8 cellular contexts compared by ENCODE assay signal in genomic region chr18:3721771-3722661, GRCh38.
DNase-seq lines count a peak whose midpoint lies in the region; ATAC-seq, FAIRE-seq and TF ChIP-seq lines count a peak whose summit lies in the region.

No MANE protein-coding gene starts in this region.

- H2AFZ ChIP-seq in HepG2 (ENCODE audit: low read length) = no peak overlapping the region

- ATAC-seq in heart left ventricle (peak in 3 of 4 donors; percentile 18 to 44 (median 44)), HepG2 (no peak), upper lobe of right lung (peak; percentile 74)
- ATAC-seq in natural killer cell treated with Interleukin-12 subunit alpha and Interleukin-12 subunit beta and Interleukin-15 and Interleukin-18, amount 100 ng/mL, for 72 hours = no peak

- no peaks in the 10 kb centered on the region for H3K9me3 Mint-ChIP-seq in natural killer cell treated with Interleukin-12 subunit alpha and Interleukin-12 subunit beta and Interleukin-15 and Interleukin-18, amount 100 ng/mL, for 72 hours

- 65 to 70% (median 68%) methylated on average over 7 of the region's 7 CpGs for WGBS in heart left ventricle, 4 donors
- 12% methylated on average over 7 of the region's 7 CpGs for WGBS in HepG2 (ENCODE audit: low lambda C conversion rate)

- H4K20me1 ChIP-seq in HepG2 (ENCODE audit: insufficient read depth, low read length) = no peaks in the 10 kb centered on the region

- H3K79me2 ChIP-seq in HepG2 (ENCODE audit: insufficient read depth, low read length) = no peaks in the 10 kb centered on the region

- H3K36me3 Mint-ChIP-seq in natural killer cell treated with Interleukin-12 subunit alpha and Interleukin-12 subunit beta and Interleukin-15 and Interleukin-18, amount 100 ng/mL, for 72 hours = no peaks in the 10 kb centered on the region

- H3K27ac ChIP-seq in heart left ventricle (peak overlapping the region in 1 of 12 donors; percentile 64), SK-N-MC (peak overlapping the region; percentile 72), HepG2 (ENCODE audit: extremely low read length, insufficient read depth, low read length) (no peak overlapping the region), upper lobe of right lung (peak overlapping the region; percentile 19)

- no peak for TF ChIP-seq POLR2A in heart left ventricle (IDR thresholded peaks at IDR 0.05)
- TF ChIP-seq POLR2A in HepG2 (IDR thresholded peaks at IDR 0.05; ENCODE audit: insufficient read depth in 1 of 2, low read depth in 2 of 2, low read length in 2 of 2) = no peak

- peaks cover 0 to 48% (median 0%) of the 10 kb centered on the region in 12 donors for H3K4me1 ChIP-seq in heart left ventricle
- H3K4me1 ChIP-seq in HepG2 (ENCODE audit: insufficient read depth, low read length) = peaks cover 51% of the 10 kb centered on the region
- peaks cover 22% of the 10 kb centered on the region for H3K4me1 ChIP-seq in upper lobe of right lung

- H3K36me3 ChIP-seq in heart left ventricle (no peaks in the 10 kb centered on the region), SK-N-MC (ENCODE audit: insufficient read depth, low read length) (no peaks in the 10 kb centered on the region), HepG2 (replicated peaks in 1 of 2; ENCODE audit: control insufficient read depth in 1 of 2, insufficient read depth in 2 of 2, low read length in 2 of 2) (no peaks in the 10 kb centered on the region), upper lobe of right lung (no peaks in the 10 kb centered on the region)

- TF ChIP-seq EP300 in HepG2 (IDR thresholded peaks at IDR 0.05; ENCODE audit: low read depth in 2 of 2, low read length in 2 of 2) = no peak
- TF ChIP-seq EP300 in HepG2 (CRISPR knock-in tag; IDR thresholded peaks at IDR 0.05; ENCODE audit: borderline replicate concordance) = no peak

- H3K27me3 ChIP-seq in heart left ventricle (no peaks in the 10 kb centered on the region), HepG2 (ENCODE audit: control insufficient read depth in 1 of 2, insufficient read depth in 2 of 2, low read length in 2 of 2) (peaks cover 0 to 5% of the 10 kb centered on the region in 2 experiments; a peak in 1 of 5 replicates), upper lobe of right lung (no peaks in the 10 kb centered on the region)

- no peak for TF ChIP-seq RAD21 in HepG2 (CRISPR knock-in tag; IDR thresholded peaks at IDR 0.05)

- no peak overlapping the region for H3K27ac Mint-ChIP-seq in natural killer cell treated with Interleukin-12 subunit alpha and Interleukin-12 subunit beta and Interleukin-15 and Interleukin-18, amount 100 ng/mL, for 72 hours

- no TSS peak for BruUV-seq in HepG2 (replicated peaks; lab: Mats Ljungman, UMichigan)

- H3K9ac ChIP-seq in SK-N-MC (ENCODE audit: insufficient read length) = no peak overlapping the region
- no peak overlapping the region for H3K9ac ChIP-seq in HepG2 (ENCODE audit: insufficient read depth, low read depth, low read length)

- TF ChIP-seq CTCF in heart left ventricle (IDR thresholded peaks at IDR 0.05) (no peak), HepG2 (CRISPR knock-in tag; IDR thresholded peaks at IDR 0.05) (no peak), upper lobe of right lung (IDR thresholded peaks at IDR 0.05) (no peak)

- in situ Hi-C loops in HepG2 (cut with HindIII; ENCODE audit: extremely low pct_ligation_motif_present, low pct_unique_long_range_greater_than_20kb) = no loop called here

- intact Hi-C loops in heart left ventricle (cut with DNase I) (no loop called here), cardiac septum (cut with DNase I) (no loop called here), HepG2 (cut with micrococcal nuclease; ENCODE audit: unreplicated experiment) (no loop called here), upper lobe of right lung (cut with DNase I) (no loop called here)

- no peak overlapping the region for H3K4me3 ChIP-seq in heart left ventricle
- H3K4me3 ChIP-seq in SK-N-MC = peak overlapping the region; percentile 34
- peak overlapping the region in 1 of 3 experiments; percentile 11; a peak in 1 of 6 replicates for H3K4me3 ChIP-seq in HepG2 (replicated peaks in 1 of 3; ENCODE audit: insufficient read depth in 1 of 3, low read depth in 2 of 3, low read length in 3 of 3)
- no peak overlapping the region for H3K4me3 ChIP-seq in upper lobe of right lung

- DNase-seq in heart left ventricle (no peak), cardiac septum (ENCODE audit: low spot score) (no peak), SK-N-MC (ENCODE audit: low read depth, low spot score) (no peak), HepG2 (ENCODE audit: low spot score) (no peak), upper lobe of right lung (no peak), hepatic stellate cell (ENCODE audit: low spot score) (no peak), activated gamma-delta T cell treated with Interleukin-2 at 50 U/mL for 16 hours (no peak)
- DNase-seq in natural killer cell treated with Interleukin-12 subunit alpha and Interleukin-12 subunit beta and Interleukin-15 and Interleukin-18, amount 100 ng/mL, for 72 hours (ENCODE audit: low spot score) = no peak

- no peak for FAIRE-seq in HepG2 (lab: Jason Lieb, UNC)

- CTCF ChIA-PET in HepG2 (lab: Yijun Ruan, JAX; ENCODE audit: low intra/inter-chr PET ratio, low total read pairs) = no interaction called here

- no peaks in the 10 kb centered on the region for H3K9me3 ChIP-seq in heart left ventricle
- H3K9me3 ChIP-seq in SK-N-MC (ENCODE audit: low read depth, low read length) = no peaks in the 10 kb centered on the region
- H3K9me3 ChIP-seq in HepG2 (ENCODE audit: low read length) = no peaks in the 10 kb centered on the region
- H3K9me3 ChIP-seq in upper lobe of right lung = no peaks in the 10 kb centered on the region

- POLR2A ChIA-PET in HepG2 (lab: Yijun Ruan, JAX) = no interaction called here

- H3K4me1 Mint-ChIP-seq in natural killer cell treated with Interleukin-12 subunit alpha and Interleukin-12 subunit beta and Interleukin-15 and Interleukin-18, amount 100 ng/mL, for 72 hours (ENCODE audit: low read depth in 2 of 2) = peaks cover 0 to 3% of the 10 kb centered on the region in 2 donors

- no peak overlapping the region for H3K4me3 Mint-ChIP-seq in natural killer cell treated with Interleukin-12 subunit alpha and Interleukin-12 subunit beta and Interleukin-15 and Interleukin-18, amount 100 ng/mL, for 72 hours

- H3K4me2 ChIP-seq in HepG2 (ENCODE audit: low read depth, low read length) = peak overlapping the region; percentile 52

- H3K27me3 Mint-ChIP-seq in natural killer cell treated with Interleukin-12 subunit alpha and Interleukin-12 subunit beta and Interleukin-15 and Interleukin-18, amount 100 ng/mL, for 72 hours = peaks cover 18 to 20% of the 10 kb centered on the region in 2 donors

TF ChIP-seq in HepG2, 621 proteins besides CTCF, POLR2A, EP300 and RAD21:
- TF ChIP-seq ZNF562 (CRISPR knock-in tag; IDR thresholded peaks at IDR 0.05; ENCODE audit: borderline replicate concordance) (no peak), ZBTB25 (CRISPR knock-in tag; IDR thresholded peaks at IDR 0.05) (no peak), CBFB (CRISPR knock-in tag; IDR thresholded peaks at IDR 0.05) (no peak), ZNF776 (CRISPR knock-in tag; IDR thresholded peaks at IDR 0.05) (no peak), HDAC6 (IDR thresholded peaks at IDR 0.05; ENCODE audit: low read depth, low read length) (no peak), ZNF503 (CRISPR knock-in tag; IDR thresholded peaks at IDR 0.05) (no peak)

Comparison
In these comparisons a context has a peak if more than half of its experiments do, and no peak if none do; other contexts are left out.
1. ATAC-seq: peak in heart left ventricle (3 of 4) and upper lobe of right lung (single experiment); none in HepG2 (single experiment) and natural killer cell treated with Interleukin-12 subunit alpha and Interleukin-12 subunit beta and Interleukin-15 and Interleukin-18, amount 100 ng/mL, for 72 hours (0 of 2).